ENCODE assay signal across 19 cellular contexts in genomic region chr3:184003187-184003967, GRCh38. TPM values are rescaled to one million over a fixed set of nuclear protein-coding genes. Genes with fewer than 3 reads are reported as not detected.
DNase-seq lines count a peak whose midpoint lies in the region; ATAC-seq and TF ChIP-seq lines count a peak whose summit lies in the region.
"Had no signal": no experiment of that assay in that cellular context is flagged by ENCODE, and none has a peak within 500 bp of the region (broad histone marks: within the 10 kb centered on the region; RNA-seq: fewer than 3 reads in every experiment).

No MANE protein-coding gene starts in this region.

- peaks cover 6% of the 10 kb centered on the region for H3K36me3 ChIP-seq in endodermal cell (ENCODE audit: control insufficient read depth, insufficient read depth, low read length)
- H3K36me3 ChIP-seq in aorta (ENCODE audit: control insufficient read depth in 1 of 2, insufficient read depth in 2 of 2, low read length in 1 of 2): peaks cover 0 to 2% of the 10 kb centered on the region in 2 donors
- H3K36me3 ChIP-seq: SJCRH30 had no signal

- DNase-seq in AG08396 (ENCODE audit: low spot score): peak; percentile 34
- DNase-seq in NCI-H226: peak; percentile 65
- DNase-seq in endodermal cell: no peak
- DNase-seq in mesothelial cell of epicardium (ENCODE audit: low spot score in 2 of 2, unreplicated experiment in 2 of 2): no peak
- DNase-seq in foreskin melanocyte: no peak
- DNase-seq in NCI-H2107 (lab: John Stamatoyannopoulos, UW): no peak
- no peak for DNase-seq in aorta
- DNase-seq: activated CD4-positive, CD25-positive, alpha-beta regulatory T cell; activated T-cell treated with anti-CD3 and anti-CD28 coated beads, Interleukin-2, amount 50 U/mL, for 24 hours; NCI-H1105; NCI-H526 treated with DMSO at 0.1 percent for 48 hours; SJCRH30; stimulated activated CD4-positive, alpha-beta T cell treated with anti-CD3 and anti-CD28 coated beads, Interleukin-2, amount 100 ng/mL, for 48 hours had no signal

- peak overlapping the region; percentile 36 for H3K27ac Mint-ChIP-seq in endodermal cell
- H3K27ac Mint-ChIP-seq in mesothelial cell of epicardium: peak overlapping the region; percentile 13
- H3K27ac Mint-ChIP-seq: activated T-cell treated with anti-CD3 and anti-CD28 coated beads, Interleukin-2, amount 50 U/mL, for 24 hours; stimulated activated memory B cell treated with anti-CD40 and anti-IgM and Interleukin-4, amounts not matched to agents 10 μg/mL and 1 μg/mL and 100 μg/mL, for 72 hours had no signal

- H3K36me3 Mint-ChIP-seq in endodermal cell (ENCODE audit: low read depth) (no peaks in the 10 kb centered on the region), mesothelial cell of epicardium (peaks cover 5% of the 10 kb centered on the region)

- TF ChIP-seq CTCF in endodermal cell (conservative IDR thresholded peaks at IDR 0.05) (no peak), mesothelial cell of epicardium (IDR thresholded peaks at IDR 0.05; ENCODE audit: unreplicated experiment) (no peak)

- H3K4me3 ChIP-seq in endodermal cell (ENCODE audit: low read length) (no peak overlapping the region), aorta (ENCODE audit: low read length in 2 of 2) (no peak overlapping the region)
- H3K4me3 ChIP-seq: BLaER1 treated with 17β-estradiol and CSF1 and Interleukin-3, amounts not matched to agents 10 nM and 100 nM; cardiac muscle cell; SJCRH30 had no signal

- no peak for ATAC-seq in GM21737 (IDR thresholded peaks at IDR 0.05; ENCODE audit: unreplicated experiment)
- no peak for ATAC-seq in aorta (ENCODE audit: low FRiP score)
- ATAC-seq: stimulated activated memory B cell treated with anti-CD40 and anti-IgM and Interleukin-4, amounts not matched to agents 10 μg/mL and 1 μg/mL and 100 μg/mL, for 72 hours had no signal

- H3K9me3 ChIP-seq in endodermal cell (ENCODE audit: control insufficient read depth, low read length) (no peaks in the 10 kb centered on the region), aorta (ENCODE audit: control insufficient read depth, low read length) (no peaks in the 10 kb centered on the region)
- H3K9me3 ChIP-seq: BLaER1 treated with 17β-estradiol and CSF1 and Interleukin-3, amounts not matched to agents 10 nM and 100 nM; SJCRH30 had no signal

- intact Hi-C loops in aorta (cut with DNase I): no loop called here

- 63 to 81% methylated on average over 3 to 5 of the region's 5 CpGs for WGBS in endodermal cell (ENCODE audit: insufficient coverage in 1 of 2, insufficient read length in 1 of 2), 2 experiments
- WGBS in aorta, 2 donors: 82 to 91% methylated on average over 5 of the region's 5 CpGs

- H3K4me3 Mint-ChIP-seq in endodermal cell (no peak overlapping the region), mesothelial cell of epicardium (no peak overlapping the region)
- H3K4me3 Mint-ChIP-seq: activated T-cell treated with anti-CD3 and anti-CD28 coated beads, Interleukin-2, amount 50 U/mL, for 24 hours; stimulated activated memory B cell treated with anti-CD40 and anti-IgM and Interleukin-4, amounts not matched to agents 10 μg/mL and 1 μg/mL and 100 μg/mL, for 72 hours had no signal

- H3K27me3 ChIP-seq in endodermal cell (ENCODE audit: control insufficient read depth, insufficient read depth, low read length, poor library complexity, severe bottlenecking) (no peaks in the 10 kb centered on the region), aorta (ENCODE audit: control insufficient read depth in 1 of 2, insufficient read depth in 2 of 2, low read length in 1 of 2) (no peaks in the 10 kb centered on the region)
- H3K27me3 ChIP-seq: BLaER1 treated with 17β-estradiol and CSF1 and Interleukin-3, amounts not matched to agents 10 nM and 100 nM; cardiac muscle cell; SJCRH30 had no signal

- no peak overlapping the region for H3K9ac ChIP-seq in endodermal cell (ENCODE audit: extremely low read depth, low read length, poor library complexity, severe bottlenecking)
- H3K9ac ChIP-seq: BLaER1 treated with 17β-estradiol and CSF1 and Interleukin-3, amounts not matched to agents 10 nM and 100 nM had no signal

- H3K4me1 ChIP-seq in endodermal cell (ENCODE audit: control insufficient read depth, insufficient read depth, low read length): peaks cover 11% of the 10 kb centered on the region
- no peaks in the 10 kb centered on the region for H3K4me1 ChIP-seq in aorta (ENCODE audit: control insufficient read depth in 1 of 2, insufficient read depth in 2 of 2, low read length in 2 of 2)

- H3K4me1 Mint-ChIP-seq in endodermal cell (peaks cover 43% of the 10 kb centered on the region), mesothelial cell of epicardium (peaks cover 26% of the 10 kb centered on the region)

- H3K27me3 Mint-ChIP-seq in endodermal cell (ENCODE audit: insufficient read depth): no peaks in the 10 kb centered on the region
- H3K27me3 Mint-ChIP-seq in mesothelial cell of epicardium (ENCODE audit: low read depth): no peaks in the 10 kb centered on the region
- H3K27me3 Mint-ChIP-seq: activated T-cell treated with anti-CD3 and anti-CD28 coated beads, Interleukin-2, amount 50 U/mL, for 24 hours; stimulated activated memory B cell treated with anti-CD40 and anti-IgM and Interleukin-4, amounts not matched to agents 10 μg/mL and 1 μg/mL and 100 μg/mL, for 72 hours had no signal

- no peaks in the 10 kb centered on the region for H3K9me3 Mint-ChIP-seq in endodermal cell
- no peaks in the 10 kb centered on the region for H3K9me3 Mint-ChIP-seq in mesothelial cell of epicardium
- H3K9me3 Mint-ChIP-seq: activated T-cell treated with anti-CD3 and anti-CD28 coated beads, Interleukin-2, amount 50 U/mL, for 24 hours; stimulated activated memory B cell treated with anti-CD40 and anti-IgM and Interleukin-4, amounts not matched to agents 10 μg/mL and 1 μg/mL and 100 μg/mL, for 72 hours had no signal

- H3K27ac ChIP-seq in endodermal cell (ENCODE audit: low read depth, low read length) (no peak overlapping the region), aorta (ENCODE audit: low read depth in 1 of 2, low read length in 2 of 2) (no peak overlapping the region)
- H3K27ac ChIP-seq: cardiac muscle cell, SJCRH30 had no signal

RNA-seq across cellular contexts. Expression of gene ABCC5, which starts 14.3 kb away (rescaled TPM):
- 10 to 100 TPM; 32.8 to 35.7 TPM for total RNA-seq in endodermal cell
- polyA plus RNA-seq in endodermal cell (2013, experiment 1 of 2): 32.4 TPM
- polyA plus RNA-seq in endodermal cell (2013, experiment 2 of 2): 28.1 TPM
- 60.4 to 63.4 TPM (median 62.3 TPM) in 3 replicates for total RNA-seq in mesothelial cell of epicardium
- total RNA-seq in aorta: 10 to 100 TPM; 18.9 to 49.6 TPM
- polyA plus RNA-seq in aorta: 10 to 100 TPM; 13.0 to 33.8 TPM

RNA-seq across cellular contexts. Expression of gene HTR3D, which starts 28.2 kb away (rescaled TPM):
- not detected for total RNA-seq in endodermal cell
- not detected for polyA plus RNA-seq in endodermal cell (2013, experiment 1 of 2)
- not detected for polyA plus RNA-seq in endodermal cell (2013, experiment 2 of 2)
- total RNA-seq in mesothelial cell of epicardium: not detected in 3 replicates
- total RNA-seq in aorta: not detected
- not detected for polyA plus RNA-seq in aorta
- total RNA-seq: cardiac muscle cell, liver, osteocyte, SJCRH30 had no signal
- polyA plus RNA-seq: cardiac muscle cell, liver had no signal

RNA-seq across cellular contexts. Expression of gene HTR3C, which starts 49.5 kb away (rescaled TPM):
- not detected for total RNA-seq in endodermal cell
- polyA plus RNA-seq in endodermal cell (2013, experiment 1 of 2): not detected
- not detected for polyA plus RNA-seq in endodermal cell (2013, experiment 2 of 2)
- total RNA-seq in mesothelial cell of epicardium: not detected in 3 replicates
- not detected for total RNA-seq in aorta
- polyA plus RNA-seq in aorta: not detected
- total RNA-seq: cardiac muscle cell, liver, osteocyte, SJCRH30 had no signal
- polyA plus RNA-seq: liver had no signal

Comparison
In these comparisons a context has a peak if more than half of its experiments do, and no peak if none do; other contexts are left out.
1. DNase-seq: peak in AG08396 (single experiment) and NCI-H226 (single experiment); none in endodermal cell (single experiment), mesothelial cell of epicardium (0 of 2), foreskin melanocyte (single experiment), NCI-H2107 (single experiment) and aorta (0 of 2).